9 cellular contexts compared by ENCODE assay signal in the genomic region with DNA sequence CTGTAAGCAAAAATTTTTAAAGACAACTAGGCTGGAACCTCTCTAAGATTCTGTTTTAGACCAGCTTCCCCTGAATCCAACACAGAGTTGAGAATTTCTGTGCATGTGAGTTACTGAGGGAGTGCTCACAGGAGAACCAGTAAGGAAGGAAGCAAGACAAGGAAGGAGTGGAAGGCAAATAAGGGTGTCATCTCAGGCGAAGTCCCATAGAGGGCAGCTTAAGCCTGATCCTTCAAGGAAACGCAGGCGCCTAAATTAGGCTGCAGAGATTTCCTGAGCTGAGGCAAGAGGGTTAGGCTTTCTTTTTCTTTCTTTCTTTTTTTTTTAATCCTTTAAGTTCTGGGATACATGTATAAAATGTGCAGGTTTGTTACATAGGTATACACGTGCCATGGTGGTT. TPM values are rescaled to one million over a fixed set of nuclear protein-coding genes. Genes with fewer than 3 reads are reported as not detected.
DNase-seq lines count a peak whose midpoint lies in the region; ATAC-seq and TF ChIP-seq lines count a peak whose summit lies in the region.
"Had no signal": no experiment of that assay in that cellular context is flagged by ENCODE, and none has a peak within 500 bp of the region (broad histone marks: within the 10 kb centered on the region; RNA-seq: fewer than 3 reads in every experiment).

No MANE protein-coding gene starts in this region.

- peak; percentile 52 for ATAC-seq in body of pancreas
- peak; percentile 79 for ATAC-seq in left lung
- no peak for ATAC-seq in stimulated activated memory B cell treated with anti-CD40 and anti-IgM and Interleukin-4, amounts not matched to agents 10 μg/mL and 1 μg/mL and 100 μg/mL, for 72 hours

- no peak overlapping the region for H3K4me3 Mint-ChIP-seq in stimulated activated memory B cell treated with anti-CD40 and anti-IgM and Interleukin-4, amounts not matched to agents 10 μg/mL and 1 μg/mL and 100 μg/mL, for 72 hours

- DNase-seq in AML-193 (lab: John Stamatoyannopoulos, UW) (peak; percentile 3 to 44), HT-29 (ENCODE audit: low spot score) (peak; percentile 45), body of pancreas (peak in 3 of 4 donors; percentile 15 to 48 (median 42)), left lung (peak in 1 of 2 donors; percentile 33), NCI-H1105 treated with DMSO at 0.1 percent for 48 hours (lab: John Stamatoyannopoulos, UW) (no peak), NCI-H1930 (lab: John Stamatoyannopoulos, UW) (no peak), NCI-H128 (lab: John Stamatoyannopoulos, UW; ENCODE audit: unreplicated experiment) (no peak)

- H3K27me3 ChIP-seq in body of pancreas = no peaks in the 10 kb centered on the region
- H3K27me3 ChIP-seq in left lung = no peaks in the 10 kb centered on the region

- TF ChIP-seq CTCF in body of pancreas (IDR thresholded peaks at IDR 0.05) (peak in 6 of 7 experiments; percentile 15 to 53 (median 41)), left lung (IDR thresholded peaks at IDR 0.05) (peak in 1 of 2 donors; percentile 34)

- H3K36me3 ChIP-seq in body of pancreas (replicated peaks in 1 of 2; ENCODE audit: insufficient read depth in 1 of 2, low read depth in 2 of 2) (no peaks in the 10 kb centered on the region), left lung (no peaks in the 10 kb centered on the region)

- H3K4me1 ChIP-seq in body of pancreas (no peaks in the 10 kb centered on the region), left lung (no peaks in the 10 kb centered on the region)

- intact Hi-C loops in body of pancreas (cut with DNase I) = no loop called here
- intact Hi-C loops in left lung (cut with DNase I) = no loop called here

- no peaks in the 10 kb centered on the region for H3K4me1 Mint-ChIP-seq in stimulated activated memory B cell treated with anti-CD40 and anti-IgM and Interleukin-4, amounts not matched to agents 10 μg/mL and 1 μg/mL and 100 μg/mL, for 72 hours

- no peaks in the 10 kb centered on the region for H3K27me3 Mint-ChIP-seq in stimulated activated memory B cell treated with anti-CD40 and anti-IgM and Interleukin-4, amounts not matched to agents 10 μg/mL and 1 μg/mL and 100 μg/mL, for 72 hours

- H3K4me3 ChIP-seq in body of pancreas = no peak overlapping the region
- no peak overlapping the region for H3K4me3 ChIP-seq in left lung

- TF ChIP-seq POLR2A in body of pancreas (IDR thresholded peaks at IDR 0.05) = no peak

- H3K9me3 ChIP-seq in body of pancreas (no peaks in the 10 kb centered on the region), left lung (no peaks in the 10 kb centered on the region)

- 16 to 24% methylated on average over 4 of the region's 4 CpGs for WGBS in body of pancreas, 2 donors

- peaks cover 3% of the 10 kb centered on the region for H3K9me3 Mint-ChIP-seq in stimulated activated memory B cell treated with anti-CD40 and anti-IgM and Interleukin-4, amounts not matched to agents 10 μg/mL and 1 μg/mL and 100 μg/mL, for 72 hours

- no peak overlapping the region for H3K27ac Mint-ChIP-seq in stimulated activated memory B cell treated with anti-CD40 and anti-IgM and Interleukin-4, amounts not matched to agents 10 μg/mL and 1 μg/mL and 100 μg/mL, for 72 hours

- no peaks in the 10 kb centered on the region for H3K36me3 Mint-ChIP-seq in stimulated activated memory B cell treated with anti-CD40 and anti-IgM and Interleukin-4, amounts not matched to agents 10 μg/mL and 1 μg/mL and 100 μg/mL, for 72 hours

- H3K27ac ChIP-seq in body of pancreas = no peak overlapping the region
- no peak overlapping the region for H3K27ac ChIP-seq in left lung

RNA-seq across cellular contexts. Expression of gene COL6A6, which starts 36.2 kb away (rescaled TPM):
- not detected in 2 replicates for total RNA-seq in HT-29 (2014; rRNA removed; shearing (Covaris generic))
- total RNA-seq in body of pancreas (not detected), left lung (1 to 10 TPM; 7.7 to 8.9 TPM)
- total RNA-seq: lung microvascular endothelial cell had no signal

Comparison
In these comparisons a context has a peak if more than half of its experiments do, and no peak if none do; other contexts are left out.
1. DNase-seq: peak in AML-193 (2 of 2), HT-29 (single experiment) and body of pancreas (3 of 4); none in NCI-H1105 treated with DMSO at 0.1 percent for 48 hours (single experiment), NCI-H1930 (0 of 2) and NCI-H128 (single experiment).